12 cellular contexts compared by ENCODE assay signal in the genomic region with DNA sequence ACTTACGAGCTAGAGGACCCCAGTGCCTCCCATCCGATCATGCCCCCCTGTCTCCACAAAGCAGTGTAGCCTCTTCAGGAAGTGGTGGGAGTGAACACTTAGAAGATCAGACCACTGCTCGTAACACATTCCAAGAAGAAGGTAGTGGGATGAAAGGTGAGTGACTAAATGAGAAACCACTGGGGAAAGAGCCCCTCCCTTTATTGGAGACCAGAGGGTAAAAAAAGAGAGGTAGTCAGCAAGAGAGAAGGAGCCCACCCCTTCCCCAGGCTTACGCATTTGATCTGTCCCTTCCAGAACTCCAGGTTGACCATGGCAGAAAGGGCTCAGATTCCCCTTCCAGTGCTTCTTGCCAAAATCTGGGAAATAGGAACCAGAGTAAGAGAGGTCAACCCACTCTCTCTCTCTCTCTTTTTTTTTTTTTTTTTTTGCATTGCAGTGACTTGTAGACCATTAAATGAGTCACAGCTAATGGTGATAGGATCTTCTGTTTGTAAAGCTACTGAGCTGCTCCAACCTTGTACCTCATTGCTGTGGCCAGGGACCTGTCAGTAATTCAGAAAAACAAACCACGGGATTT.
DNase-seq lines count a peak whose midpoint lies in the region; ATAC-seq and TF ChIP-seq lines count a peak whose summit lies in the region.
"Had no signal": no experiment of that assay in that cellular context is flagged by ENCODE, and none has a peak within 500 bp of the region (broad histone marks: within the 10 kb centered on the region; RNA-seq: fewer than 3 reads in every experiment).

No MANE protein-coding gene starts in this region.

- H3K36me3 ChIP-seq in PC-9 (ENCODE audit: low read depth) (no peaks in the 10 kb centered on the region), mammary epithelial cell (ENCODE audit: insufficient read depth, low read length) (no peaks in the 10 kb centered on the region), WERI-Rb-1 (peaks cover 18% of the 10 kb centered on the region), OCI-LY7 (ENCODE audit: insufficient read depth, low read length) (no peaks in the 10 kb centered on the region)

- peak overlapping the region; percentile 42 for H3K27ac Mint-ChIP-seq in activated CD4-positive, alpha-beta T cell treated with anti-CD3 and anti-CD28 coated beads for 36 hours
- H3K27ac Mint-ChIP-seq: WTC11 had no signal

- intact Hi-C loops in activated CD4-positive, alpha-beta T cell treated with anti-CD3 and anti-CD28 coated beads for 36 hours (cut with DNase I, micrococcal nuclease): loop anchor here in 1 of 2 experiments (1.0 kb wide), 1 partner anchor 36 kb away; no protein-coding TSS in a partner anchor
- intact Hi-C loops in PC-9 (cut with micrococcal nuclease; ENCODE audit: unreplicated experiment): loop anchor here (5.0 kb wide), 1 partner anchor 45 kb away; no protein-coding TSS in a partner anchor
- intact Hi-C loops in mammary epithelial cell (cut with micrococcal nuclease): no loop called here
- intact Hi-C loops in OCI-LY7 (cut with micrococcal nuclease; ENCODE audit: unreplicated experiment): no loop called here

- peak; percentile 21 for DNase-seq in activated CD4-positive, alpha-beta T cell treated with anti-CD3 and anti-CD28 coated beads for 36 hours
- DNase-seq in activated CD4-positive, alpha-beta T cell treated with anti-CD3 and anti-CD28 coated beads, Interleukin-2, amount 50 U/mL, for 1 hour: no peak
- DNase-seq in PC-9 (peak; percentile 38 to 84), mammary epithelial cell (peak; percentile 70), renal cortical epithelial cell (ENCODE audit: low read depth) (peak; percentile 95), WERI-Rb-1 (no peak), globus pallidus (ENCODE audit: low spot score) (no peak), OCI-LY7 (ENCODE audit: low spot score) (no peak)
- DNase-seq: MV-4-11 had no signal

- in situ Hi-C loops in mammary epithelial cell (cut with MboI; ENCODE audit: low sequenced_read_pairs in 2 of 2): no loop called here

- H3K79me2 ChIP-seq in PC-9 (ENCODE audit: low read depth) (no peaks in the 10 kb centered on the region; the same call in 1 of the 2 replicates), mammary epithelial cell (ENCODE audit: insufficient read depth, low read length) (no peaks in the 10 kb centered on the region), OCI-LY7 (ENCODE audit: insufficient read depth, low read depth, low read length) (no peaks in the 10 kb centered on the region)

- CTCF ChIA-PET in activated CD4-positive, alpha-beta T cell treated with anti-CD3 and anti-CD28 coated beads for 36 hours (lab: Charles Lee): interaction anchor here (0.6 to 1.1 kb wide), 2 partner anchors 11 to 169 kb away, joined by 4 read pairs; no protein-coding TSS in a partner anchor
- CTCF ChIA-PET in PC-9 (lab: Charles Lee): interaction anchor here (0.6 to 0.7 kb wide), 3 partner anchors 36 to 1519 kb away, joined by 4 read pairs; no protein-coding TSS in a partner anchor
- CTCF ChIA-PET in mammary epithelial cell (lab: Charles Lee; ENCODE audit: low non-redundant PET): no interaction called here
- CTCF ChIA-PET in OCI-LY7 (lab: Charles Lee; ENCODE audit: unreplicated experiment): no interaction called here

- peak; percentile 86 for ATAC-seq in activated CD4-positive, alpha-beta T cell treated with anti-CD3 and anti-CD28 coated beads for 36 hours
- ATAC-seq: A549, WTC11 had no signal

- no peaks in the 10 kb centered on the region for H3K27me3 Mint-ChIP-seq in activated CD4-positive, alpha-beta T cell treated with anti-CD3 and anti-CD28 coated beads for 36 hours

- H3K4me1 Mint-ChIP-seq in activated CD4-positive, alpha-beta T cell treated with anti-CD3 and anti-CD28 coated beads for 36 hours: peaks cover 46% of the 10 kb centered on the region
- H3K4me1 Mint-ChIP-seq: neural crest cell had no signal

- no peaks in the 10 kb centered on the region for H3K9me3 Mint-ChIP-seq in activated CD4-positive, alpha-beta T cell treated with anti-CD3 and anti-CD28 coated beads for 36 hours (ENCODE audit: low read depth)
- H3K9me3 Mint-ChIP-seq: neural crest cell, WTC11 had no signal

- H3K4me1 ChIP-seq in PC-9 (replicated peaks; ENCODE audit: insufficient read depth) (peaks cover 16% of the 10 kb centered on the region), mammary epithelial cell (ENCODE audit: insufficient read depth, low read length) (peaks cover 17% of the 10 kb centered on the region), OCI-LY7 (ENCODE audit: insufficient read depth, low read length, poor library complexity, severe bottlenecking) (no peaks in the 10 kb centered on the region)

- H3K27me3 ChIP-seq in PC-9 (ENCODE audit: insufficient read depth, low read depth) (no peaks in the 10 kb centered on the region), mammary epithelial cell (ENCODE audit: insufficient read depth, low read length) (no peaks in the 10 kb centered on the region), WERI-Rb-1 (ENCODE audit: insufficient read depth, low read depth, severe bottlenecking) (no peaks in the 10 kb centered on the region)

- 72% methylated on average over 5 of the region's 5 CpGs for WGBS in mammary epithelial cell (ENCODE audit: low coverage, missing lambda C conversion rate)

- H3F3A ChIP-seq in PC-9 (ENCODE audit: insufficient read depth, low read depth): no peaks in the 10 kb centered on the region; the same call in 1 of the 2 replicates

- H3K4me2 ChIP-seq in PC-9 (peak overlapping the region; percentile 48), mammary epithelial cell (ENCODE audit: insufficient read depth, low read depth, low read length) (no peak overlapping the region), OCI-LY7 (ENCODE audit: low read length) (no peak overlapping the region)
- H3K4me2 ChIP-seq: A549 had no signal

- H3K4me3 ChIP-seq in PC-9 (no peak overlapping the region), mammary epithelial cell (replicated peaks in 1 of 3; ENCODE audit: insufficient read depth in 1 of 3, low read depth in 2 of 3, low read length in 3 of 3) (no peak overlapping the region), WERI-Rb-1 (ENCODE audit: low read depth, low read length) (no peak overlapping the region), OCI-LY7 (ENCODE audit: low read depth, low read length, poor library complexity, severe bottlenecking) (no peak overlapping the region)
- H3K4me3 ChIP-seq: A549 had no signal

- BruUV-seq in PC-9 (replicated peaks; lab: Mats Ljungman, UMichigan) (no TSS peak), mammary epithelial cell (replicated peaks; lab: Mats Ljungman, UMichigan) (no TSS peak), OCI-LY7 (replicated peaks; lab: Mats Ljungman, UMichigan) (no TSS peak)

- dilution Hi-C loops in mammary epithelial cell (cut with HindIII; ENCODE audit: low sequenced_read_pairs): no loop called here

- POLR2A ChIA-PET in activated CD4-positive, alpha-beta T cell treated with anti-CD3 and anti-CD28 coated beads for 36 hours (lab: Charles Lee): no interaction called here
- POLR2A ChIA-PET in PC-9 (lab: Charles Lee; ENCODE audit: unreplicated experiment) (interaction anchor here (0.6 kb wide), 1 partner anchor 170 kb away, joined by 17 read pairs; a partner anchor contains a TSS), OCI-LY7 (lab: Charles Lee) (no interaction called here)

- H3K9me2 ChIP-seq in PC-9 (ENCODE audit: insufficient read depth) (no peaks in the 10 kb centered on the region), OCI-LY7 (ENCODE audit: insufficient read depth, low read length) (no peaks in the 10 kb centered on the region)

- H3K36me3 Mint-ChIP-seq in activated CD4-positive, alpha-beta T cell treated with anti-CD3 and anti-CD28 coated beads for 36 hours (ENCODE audit: low read depth): no peaks in the 10 kb centered on the region
- H3K36me3 Mint-ChIP-seq: WTC11 had no signal

- H3K9me3 ChIP-seq in PC-9 (ENCODE audit: insufficient read depth, low read depth) (no peaks in the 10 kb centered on the region; the same call in 1 of the 2 replicates), mammary epithelial cell (replicated peaks; ENCODE audit: insufficient read depth, low read length) (no peaks in the 10 kb centered on the region), WERI-Rb-1 (ENCODE audit: severe bottlenecking) (no peaks in the 10 kb centered on the region), OCI-LY7 (ENCODE audit: low read length) (no peaks in the 10 kb centered on the region)
- H3K9me3 ChIP-seq: A549 had no signal

- TF ChIP-seq CTCF in PC-9 (conservative IDR thresholded peaks at IDR 0.05): no peak
- TF ChIP-seq CTCF in mammary epithelial cell (conservative IDR thresholded peaks at IDR 0.05 in 1 of 2, IDR thresholded peaks at IDR 0.05 in 1 of 2; ENCODE audit: extremely low read depth in 1 of 2, insufficient read depth in 1 of 2, low read depth in 1 of 2, low read length in 2 of 2): no peak
- TF ChIP-seq CTCF in WERI-Rb-1 (IDR thresholded peaks at IDR 0.05; ENCODE audit: low read depth, low read length): no peak
- TF ChIP-seq CTCF in OCI-LY7 (conservative IDR thresholded peaks at IDR 0.05; ENCODE audit: low read length): no peak

- peak overlapping the region; percentile 13; the same call in 1 of the 2 replicates for H3K27ac ChIP-seq in PC-9
- H3K27ac ChIP-seq in mammary epithelial cell (ENCODE audit: insufficient read depth, low read depth, low read length): no peak overlapping the region
- H3K27ac ChIP-seq in WERI-Rb-1: no peak overlapping the region
- H3K27ac ChIP-seq in OCI-LY7 (ENCODE audit: low read depth, low read length, poor library complexity, severe bottlenecking): no peak overlapping the region
- H3K27ac ChIP-seq: A549 had no signal

- H4K20me1 ChIP-seq in PC-9 (ENCODE audit: insufficient read depth) (no peaks in the 10 kb centered on the region), mammary epithelial cell (ENCODE audit: insufficient read depth, low read length) (peaks cover 3% of the 10 kb centered on the region), OCI-LY7 (ENCODE audit: insufficient read depth, low read length) (no peaks in the 10 kb centered on the region)

- H2AFZ ChIP-seq in PC-9 (no peak overlapping the region), mammary epithelial cell (ENCODE audit: low read depth, low read length) (no peak overlapping the region), OCI-LY7 (ENCODE audit: low read length) (no peak overlapping the region)

- H3K9ac ChIP-seq in mammary epithelial cell (ENCODE audit: insufficient read depth, low read length): no peak overlapping the region

- H3K4me3 Mint-ChIP-seq in activated CD4-positive, alpha-beta T cell treated with anti-CD3 and anti-CD28 coated beads for 36 hours: no peak overlapping the region
- H3K4me3 Mint-ChIP-seq: neural crest cell, WTC11 had no signal

Comparison
In these comparisons a context has a peak if more than half of its experiments do, and no peak if none do; other contexts are left out.
1. DNase-seq: peak in activated CD4-positive, alpha-beta T cell treated with anti-CD3 and anti-CD28 coated beads for 36 hours (single experiment), PC-9 (2 of 2), mammary epithelial cell (single experiment) and renal cortical epithelial cell (single experiment); none in activated CD4-positive, alpha-beta T cell treated with anti-CD3 and anti-CD28 coated beads, Interleukin-2, amount 50 U/mL, for 1 hour (single experiment), WERI-Rb-1 (single experiment), globus pallidus (single experiment) and OCI-LY7 (single experiment).
2. CTCF ChIA-PET loops: an anchor here in activated CD4-positive, alpha-beta T cell treated with anti-CD3 and anti-CD28 coated beads for 36 hours (0.6 to 1.1 kb wide) and PC-9 (0.6 to 0.7 kb wide); none called in mammary epithelial cell and OCI-LY7.